Comparison of ENCODE assay signal across 1 cellular context in the genomic region with DNA sequence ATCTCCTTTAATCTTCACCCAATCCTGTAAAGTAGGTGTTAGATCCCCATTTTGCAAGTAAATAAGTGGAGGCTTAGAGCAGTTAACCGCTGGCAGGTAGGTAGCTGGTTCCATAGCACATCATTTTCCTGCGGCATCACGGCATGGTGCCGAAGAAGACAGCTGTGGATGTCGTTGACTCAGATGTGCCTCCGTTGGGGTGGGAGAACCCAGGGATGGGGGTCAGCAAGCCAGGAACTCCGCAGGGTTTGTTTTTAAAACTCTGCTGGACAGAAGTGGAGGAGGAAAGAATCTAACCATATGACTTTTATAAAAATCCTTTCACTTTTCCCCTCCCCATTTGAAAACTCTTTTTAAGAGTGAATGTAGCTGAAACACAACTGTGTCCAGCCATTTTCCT.
TF ChIP-seq lines count a peak whose summit lies in the region.

No MANE protein-coding gene starts in this region.

TF ChIP-seq in K562, 482 proteins besides CTCF, POLR2A, EP300 and RAD21:
- TF ChIP-seq, protein P1, sequence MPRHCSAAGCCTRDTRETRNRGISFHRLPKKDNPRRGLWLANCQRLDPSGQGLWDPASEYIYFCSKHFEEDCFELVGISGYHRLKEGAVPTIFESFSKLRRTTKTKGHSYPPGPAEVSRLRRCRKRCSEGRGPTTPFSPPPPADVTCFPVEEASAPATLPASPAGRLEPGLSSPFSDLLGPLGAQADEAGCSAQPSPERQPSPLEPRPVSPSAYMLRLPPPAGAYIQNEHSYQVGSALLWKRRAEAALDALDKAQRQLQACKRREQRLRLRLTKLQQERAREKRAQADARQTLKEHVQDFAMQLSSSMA (CRISPR knock-in tag; IDR thresholded peaks at IDR 0.05) = no peak
- no peak for TF ChIP-seq ZNF780A (CRISPR knock-in tag; IDR thresholded peaks at IDR 0.05)
- no peak for TF ChIP-seq CXXC5 (CRISPR knock-in tag; IDR thresholded peaks at IDR 0.05)
- TF ChIP-seq RBM22 (IDR thresholded peaks at IDR 0.05; ENCODE audit: low read depth, low read length, poor library complexity, severe bottlenecking) = no peak
- TF ChIP-seq, protein P2, sequence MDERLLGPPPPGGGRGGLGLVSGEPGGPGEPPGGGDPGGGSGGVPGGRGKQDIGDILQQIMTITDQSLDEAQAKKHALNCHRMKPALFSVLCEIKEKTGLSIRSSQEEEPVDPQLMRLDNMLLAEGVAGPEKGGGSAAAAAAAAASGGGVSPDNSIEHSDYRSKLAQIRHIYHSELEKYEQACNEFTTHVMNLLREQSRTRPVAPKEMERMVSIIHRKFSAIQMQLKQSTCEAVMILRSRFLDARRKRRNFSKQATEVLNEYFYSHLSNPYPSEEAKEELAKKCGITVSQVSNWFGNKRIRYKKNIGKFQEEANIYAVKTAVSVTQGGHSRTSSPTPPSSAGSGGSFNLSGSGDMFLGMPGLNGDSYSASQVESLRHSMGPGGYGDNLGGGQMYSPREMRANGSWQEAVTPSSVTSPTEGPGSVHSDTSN (CRISPR knock-in tag; IDR thresholded peaks at IDR 0.05; ENCODE audit: low read depth) = no peak
- TF ChIP-seq, protein P2 (tag; conservative IDR thresholded peaks at IDR 0.05; ENCODE audit: low read depth) = no peak
- TF ChIP-seq ZNF79 (CRISPR knock-in tag; IDR thresholded peaks at IDR 0.05; ENCODE audit: low read depth) = no peak
- TF ChIP-seq, protein P3, sequence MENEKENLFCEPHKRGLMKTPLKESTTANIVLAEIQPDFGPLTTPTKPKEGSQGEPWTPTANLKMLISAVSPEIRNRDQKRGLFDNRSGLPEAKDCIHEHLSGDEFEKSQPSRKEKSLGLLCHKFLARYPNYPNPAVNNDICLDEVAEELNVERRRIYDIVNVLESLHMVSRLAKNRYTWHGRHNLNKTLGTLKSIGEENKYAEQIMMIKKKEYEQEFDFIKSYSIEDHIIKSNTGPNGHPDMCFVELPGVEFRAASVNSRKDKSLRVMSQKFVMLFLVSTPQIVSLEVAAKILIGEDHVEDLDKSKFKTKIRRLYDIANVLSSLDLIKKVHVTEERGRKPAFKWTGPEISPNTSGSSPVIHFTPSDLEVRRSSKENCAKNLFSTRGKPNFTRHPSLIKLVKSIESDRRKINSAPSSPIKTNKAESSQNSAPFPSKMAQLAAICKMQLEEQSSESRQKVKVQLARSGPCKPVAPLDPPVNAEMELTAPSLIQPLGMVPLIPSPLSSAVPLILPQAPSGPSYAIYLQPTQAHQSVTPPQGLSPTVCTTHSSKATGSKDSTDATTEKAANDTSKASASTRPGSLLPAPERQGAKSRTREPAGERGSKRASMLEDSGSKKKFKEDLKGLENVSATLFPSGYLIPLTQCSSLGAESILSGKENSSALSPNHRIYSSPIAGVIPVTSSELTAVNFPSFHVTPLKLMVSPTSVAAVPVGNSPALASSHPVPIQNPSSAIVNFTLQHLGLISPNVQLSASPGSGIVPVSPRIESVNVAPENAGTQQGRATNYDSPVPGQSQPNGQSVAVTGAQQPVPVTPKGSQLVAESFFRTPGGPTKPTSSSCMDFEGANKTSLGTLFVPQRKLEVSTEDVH (IDR thresholded peaks at IDR 0.05; ENCODE audit: low read depth, partially characterized antibody) = no peak
- TF ChIP-seq HNRNPK (IDR thresholded peaks at IDR 0.05; ENCODE audit: low read depth, low read length, poor library complexity, severe bottlenecking) = no peak
- TF ChIP-seq, protein P4, sequence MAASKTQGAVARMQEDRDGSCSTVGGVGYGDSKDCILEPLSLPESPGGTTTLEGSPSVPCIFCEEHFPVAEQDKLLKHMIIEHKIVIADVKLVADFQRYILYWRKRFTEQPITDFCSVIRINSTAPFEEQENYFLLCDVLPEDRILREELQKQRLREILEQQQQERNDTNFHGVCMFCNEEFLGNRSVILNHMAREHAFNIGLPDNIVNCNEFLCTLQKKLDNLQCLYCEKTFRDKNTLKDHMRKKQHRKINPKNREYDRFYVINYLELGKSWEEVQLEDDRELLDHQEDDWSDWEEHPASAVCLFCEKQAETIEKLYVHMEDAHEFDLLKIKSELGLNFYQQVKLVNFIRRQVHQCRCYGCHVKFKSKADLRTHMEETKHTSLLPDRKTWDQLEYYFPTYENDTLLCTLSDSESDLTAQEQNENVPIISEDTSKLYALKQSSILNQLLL (CRISPR knock-in tag; IDR thresholded peaks at IDR 0.05; ENCODE audit: borderline replicate concordance) = no peak
- TF ChIP-seq MEF2D (tag; conservative IDR thresholded peaks at IDR 0.05; ENCODE audit: low read depth) = no peak
- TF ChIP-seq, protein P5, sequence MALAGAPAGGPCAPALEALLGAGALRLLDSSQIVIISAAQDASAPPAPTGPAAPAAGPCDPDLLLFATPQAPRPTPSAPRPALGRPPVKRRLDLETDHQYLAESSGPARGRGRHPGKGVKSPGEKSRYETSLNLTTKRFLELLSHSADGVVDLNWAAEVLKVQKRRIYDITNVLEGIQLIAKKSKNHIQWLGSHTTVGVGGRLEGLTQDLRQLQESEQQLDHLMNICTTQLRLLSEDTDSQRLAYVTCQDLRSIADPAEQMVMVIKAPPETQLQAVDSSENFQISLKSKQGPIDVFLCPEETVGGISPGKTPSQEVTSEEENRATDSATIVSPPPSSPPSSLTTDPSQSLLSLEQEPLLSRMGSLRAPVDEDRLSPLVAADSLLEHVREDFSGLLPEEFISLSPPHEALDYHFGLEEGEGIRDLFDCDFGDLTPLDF (CRISPR knock-in tag; IDR thresholded peaks at IDR 0.05) = no peak
- no peak for TF ChIP-seq TAL1 (IDR thresholded peaks at IDR 0.05)
